In genomic region chr12:109573029-109573913, GRCh38 we compare ENCODE assay signal across 8 cellular contexts. TPM values are rescaled to one million over a fixed set of nuclear protein-coding genes. Genes with fewer than 3 reads are reported as not detected.
A peak's percentile ranks its signal among the peaks of the same experiment; 100 is the strongest.
DNase-seq lines count a peak whose midpoint lies in the region; ATAC-seq and TF ChIP-seq lines count a peak whose summit lies in the region.

TSS of gene MMAB (minus strand) at chr12:109573504. CDS start at chr12:109573480, 24 bp downstream.
TSS of gene MVK (plus strand) at chr12:109573794. CDS start at chr12:109574823, 1,029 bp downstream.

- H3K36me3 ChIP-seq in PC-3 (ENCODE audit: low read depth, low read length) (peaks cover 23% of the 10 kb centered on the region), mucosa of descending colon (ENCODE audit: low read depth) (no peaks in the 10 kb centered on the region)

- H3K79me2 ChIP-seq in PC-3 (ENCODE audit: low read length) = peaks cover 18% of the 10 kb centered on the region

- H3K4me3 ChIP-seq in PC-3 (ENCODE audit: low read length) (peak within 1 kb of the TSS; percentile 81), mucosa of descending colon (peak within 1 kb of the TSS; percentile 56)

- H3K27ac ChIP-seq in PC-3 (ENCODE audit: low read length) = peak within 1 kb of the TSS; percentile 57
- H3K27ac ChIP-seq in epithelial cell of prostate = peak within 1 kb of the TSS; percentile 74

- H3K4me1 ChIP-seq in PC-3 (ENCODE audit: insufficient read depth, low read length) (peaks cover 16% of the 10 kb centered on the region), mucosa of descending colon (ENCODE audit: low read depth) (peaks cover 12% of the 10 kb centered on the region)

- no peaks in the 10 kb centered on the region for H4K20me1 ChIP-seq in PC-3 (ENCODE audit: low read length)

- peak within 1 kb of the TSS; percentile 93 for H3K4me2 ChIP-seq in PC-3 (ENCODE audit: low read length)

- H3K9ac ChIP-seq in PC-3 (ENCODE audit: low read length) = peak within 1 kb of the TSS; percentile 81

- TSS peak; percentile 72 for BruUV-seq in PC-3 (replicated peaks; lab: Mats Ljungman, UMichigan)

- CTCF ChIA-PET in PC-3 (lab: Charles Lee) = interaction anchor here (0.6 to 1.2 kb wide), 6 partner anchors 19 to 202 kb away, joined by 3 to 10 read pairs (median 6); no protein-coding TSS in a partner anchor

- TF ChIP-seq CTCF in PC-3 (conservative IDR thresholded peaks at IDR 0.05; ENCODE audit: low read depth, low read length) = no peak
- no peak for TF ChIP-seq CTCF in mucosa of descending colon (IDR thresholded peaks at IDR 0.05)

- H3F3A ChIP-seq in PC-3 (ENCODE audit: low read length, unreplicated experiment) = no peaks in the 10 kb centered on the region

- POLR2A ChIA-PET in PC-3 (lab: Charles Lee; ENCODE audit: unreplicated experiment) = interaction anchor here (0.5 to 0.6 kb wide), 4 partner anchors 8 to 200 kb away, joined by 3 to 4 read pairs (median 3); no protein-coding TSS in a partner anchor

- no peaks in the 10 kb centered on the region for H3K27me3 ChIP-seq in PC-3 (ENCODE audit: low read length)

- intact Hi-C loops in PC-3 (cut with micrococcal nuclease) = loop anchor here (1.0 to 2.0 kb wide), 3 partner anchors 54 to 140 kb away; partner anchors contain the start of gene FAM222A
- intact Hi-C loops in mucosa of descending colon (cut with DNase I, micrococcal nuclease) = no loop called here

- H2AFZ ChIP-seq in PC-3 (ENCODE audit: low read length) = peak within 1 kb of the TSS; percentile 78

- H3K9me3 ChIP-seq in PC-3 (ENCODE audit: low read length) (no peaks in the 10 kb centered on the region), mucosa of descending colon (no peaks in the 10 kb centered on the region)

- ATAC-seq in GM21576 (IDR thresholded peaks at IDR 0.05; ENCODE audit: unreplicated experiment) (peak; percentile 94), PC-3 (peak; percentile 96), mucosa of descending colon (peak; percentile 97)

- H3K9me2 ChIP-seq in PC-3 (replicated peaks; ENCODE audit: low read length) = no peaks in the 10 kb centered on the region

- no peak for TF ChIP-seq RAD21 in Ishikawa (IDR thresholded peaks at IDR 0.05; ENCODE audit: low read depth)

- DNase-seq in DMS114 treated with DMSO at 0.1 percent for 48 hours (lab: John Stamatoyannopoulos, UW; ENCODE audit: unreplicated experiment) (peak; percentile 98), PC-3 (peak; percentile 100), activated T-cell treated with anti-CD3 and anti-CD28 coated beads for 48 hours (ENCODE audit: low read depth) (peak; percentile 95), epithelial cell of prostate (ENCODE audit: low read depth, low spot score) (peak; percentile 99), mucosa of descending colon (peak; percentile 99)
- DNase-seq in stimulated activated CD8-positive, alpha-beta memory T cell treated with anti-CD3 and anti-CD28 coated beads, Interleukin-4, amount 100 ng/mL, for 24 hours (ENCODE audit: low read depth) = peak; percentile 95

- TF ChIP-seq EP300 in Ishikawa (IDR thresholded peaks at IDR 0.05; ENCODE audit: borderline replicate concordance) = no peak; the same call in 1 of the 2 replicates

TF ChIP-seq in Ishikawa, 13 proteins besides CTCF, POLR2A, EP300 and RAD21:
- TF ChIP-seq, protein P1, sequence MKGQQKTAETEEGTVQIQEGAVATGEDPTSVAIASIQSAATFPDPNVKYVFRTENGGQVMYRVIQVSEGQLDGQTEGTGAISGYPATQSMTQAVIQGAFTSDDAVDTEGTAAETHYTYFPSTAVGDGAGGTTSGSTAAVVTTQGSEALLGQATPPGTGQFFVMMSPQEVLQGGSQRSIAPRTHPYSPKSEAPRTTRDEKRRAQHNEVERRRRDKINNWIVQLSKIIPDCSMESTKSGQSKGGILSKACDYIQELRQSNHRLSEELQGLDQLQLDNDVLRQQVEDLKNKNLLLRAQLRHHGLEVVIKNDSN (IDR thresholded peaks at IDR 0.05) = peak; percentile 96
- TF ChIP-seq FOXM1 (IDR thresholded peaks at IDR 0.05; ENCODE audit: borderline replicate concordance, low read depth) = no peak
- peak; percentile 76 for TF ChIP-seq TAF1 (IDR thresholded peaks at IDR 0.05; ENCODE audit: low read depth)
- peak; percentile 98 for TF ChIP-seq MAX (IDR thresholded peaks at IDR 0.05)
- peak; percentile 100 for TF ChIP-seq CREB1 (IDR thresholded peaks at IDR 0.05; ENCODE audit: low read depth)
- no peak for TF ChIP-seq EGR1 (IDR thresholded peaks at IDR 0.05)
- TF ChIP-seq CEBPB (IDR thresholded peaks at IDR 0.05) = no peak
- no peak for TF ChIP-seq ZBTB7A (IDR thresholded peaks at IDR 0.05; ENCODE audit: low read depth)
- TF ChIP-seq NFIC (IDR thresholded peaks at IDR 0.05) = 0 out of 2 replicates have a peak, but pooled peaks have one; percentile 27
- peak; percentile 80 for TF ChIP-seq YY1 (IDR thresholded peaks at IDR 0.05; ENCODE audit: low read depth)
- peak; percentile 64; the same call in 1 of the 2 replicates for TF ChIP-seq TCF12 (IDR thresholded peaks at IDR 0.05; ENCODE audit: low read depth)

RNA-seq across cellular contexts. Expression of gene MMAB, which starts in this region (rescaled TPM):
- total RNA-seq in PC-3 (2014; rRNA removed) (83.0 and 83.5 TPM in 2 replicates), mucosa of descending colon (10 to 100 TPM; 29.9 to 45.5 (median 42.0) TPM)

RNA-seq across cellular contexts. Expression of gene MVK, which starts in this region (rescaled TPM):
- total RNA-seq in PC-3 (2014; rRNA removed) (47.8 and 52.2 TPM in 2 replicates), mucosa of descending colon (10 to 100 TPM; 18.9 to 30.0 (median 29.8) TPM)

Comparison
In these comparisons a context has a peak if more than half of its experiments do, and no peak if none do; other contexts are left out.
1. Peak in every context shown above with its lines: DNase-seq, ATAC-seq, H3K4me3 ChIP-seq and H3K27ac ChIP-seq.